ENCODE assay signal across 10 cellular contexts in genomic region chr11:95512682-95513081, GRCh38.
A peak's percentile ranks its signal among the peaks of the same experiment; 100 is the strongest.
DNase-seq lines count a peak whose midpoint lies in the region; ATAC-seq and TF ChIP-seq lines count a peak whose summit lies in the region.
"Had no signal": no experiment of that assay in that cellular context is flagged by ENCODE, and none has a peak within 500 bp of the region (broad histone marks: within the 10 kb centered on the region; RNA-seq: fewer than 3 reads in every experiment).

No MANE protein-coding gene starts in this region.

- H3K36me3 Mint-ChIP-seq in HFFc6 (ENCODE audit: low read depth) = no peaks in the 10 kb centered on the region; the same call in 1 of the 2 replicates

- no peaks in the 10 kb centered on the region for H3K36me3 ChIP-seq in left lung

- H3K27me3 ChIP-seq in left lung = no peaks in the 10 kb centered on the region

- H3K4me3 Mint-ChIP-seq in HFFc6 = no peak overlapping the region
- H3K4me3 Mint-ChIP-seq: activated CD4-positive, alpha-beta T cell treated with anti-CD3 and anti-CD28 coated beads, Interleukin-2, amount 10 ng/mL, durations not matched to agents 24 days and 14 days; effector memory CD8-positive, alpha-beta T cell had no signal

- ATAC-seq in left lung (peak; percentile 81), GM18520 (IDR thresholded peaks at IDR 0.05; ENCODE audit: unreplicated experiment) (no peak)
- ATAC-seq: effector memory CD8-positive, alpha-beta T cell had no signal

- H3K4me3 ChIP-seq in cardiac fibroblast (replicated peaks in 1 of 2; ENCODE audit: low read depth in 2 of 2, low read length in 2 of 2) (no peak overlapping the region), left lung (no peak overlapping the region)

- TF ChIP-seq CTCF in HFFc6 (IDR thresholded peaks at IDR 0.05) (no peak), cardiac fibroblast (IDR thresholded peaks at IDR 0.05; ENCODE audit: low read depth, low read length) (no peak), left lung (IDR thresholded peaks at IDR 0.05) (no peak)

- intact Hi-C loops in left lung (cut with DNase I) = no loop called here

- H3K27ac Mint-ChIP-seq in HFFc6 = peak overlapping the region; percentile 46
- H3K27ac Mint-ChIP-seq: activated CD4-positive, alpha-beta T cell treated with anti-CD3 and anti-CD28 coated beads, Interleukin-2, amount 10 ng/mL, durations not matched to agents 24 days and 14 days; effector memory CD8-positive, alpha-beta T cell had no signal

- no peaks in the 10 kb centered on the region; the same call in none of the 2 replicates for H3K9me3 Mint-ChIP-seq in HFFc6
- H3K9me3 Mint-ChIP-seq: effector memory CD8-positive, alpha-beta T cell had no signal

- peak; percentile 33 for DNase-seq in HFFc6
- peak; percentile 90 to 91 for DNase-seq in cardiac fibroblast (ENCODE audit: low read depth in 2 of 2)
- DNase-seq in left lung = peak in 1 of 2 donors; percentile 47
- DNase-seq in superior temporal gyrus (ENCODE audit: extremely low spot score) = peak; percentile 44
- no peak for DNase-seq in NK-92 (lab: John Stamatoyannopoulos, UW; ENCODE audit: unreplicated experiment)
- DNase-seq in HK-2 (ENCODE audit: unreplicated experiment) = no peak
- no peak for DNase-seq in activated gamma-delta T cell (lab: John Stamatoyannopoulos, UW)
- DNase-seq: activated CD4-positive, alpha-beta T cell treated with anti-CD3 and anti-CD28 coated beads, Interleukin-2, amount 10 ng/mL, durations not matched to agents 24 days and 14 days; effector memory CD8-positive, alpha-beta T cell had no signal

- no peaks in the 10 kb centered on the region for H3K4me1 Mint-ChIP-seq in HFFc6 (ENCODE audit: low read depth)
- H3K4me1 Mint-ChIP-seq: activated CD4-positive, alpha-beta T cell treated with anti-CD3 and anti-CD28 coated beads, Interleukin-2, amount 10 ng/mL, durations not matched to agents 24 days and 14 days had no signal

- peaks cover 0 to 6% of the 10 kb centered on the region in 2 donors for H3K4me1 ChIP-seq in left lung

- no peaks in the 10 kb centered on the region; the same call in 1 of the 2 replicates for H3K27me3 Mint-ChIP-seq in HFFc6 (ENCODE audit: insufficient read depth)
- H3K27me3 Mint-ChIP-seq: activated CD4-positive, alpha-beta T cell treated with anti-CD3 and anti-CD28 coated beads, Interleukin-2, amount 10 ng/mL, durations not matched to agents 24 days and 14 days had no signal

- no peaks in the 10 kb centered on the region for H3K9me3 ChIP-seq in left lung

- peak overlapping the region; percentile 2 to 49 for H3K27ac ChIP-seq in left lung

Comparison
In these comparisons a context has a peak if more than half of its experiments do, and no peak if none do; other contexts are left out.
1. DNase-seq: peak in HFFc6 (single experiment), cardiac fibroblast (2 of 2) and superior temporal gyrus (single experiment); none in NK-92 (single experiment), HK-2 (single experiment) and activated gamma-delta T cell (single experiment).